24 cellular contexts compared by ENCODE assay signal in the genomic region with DNA sequence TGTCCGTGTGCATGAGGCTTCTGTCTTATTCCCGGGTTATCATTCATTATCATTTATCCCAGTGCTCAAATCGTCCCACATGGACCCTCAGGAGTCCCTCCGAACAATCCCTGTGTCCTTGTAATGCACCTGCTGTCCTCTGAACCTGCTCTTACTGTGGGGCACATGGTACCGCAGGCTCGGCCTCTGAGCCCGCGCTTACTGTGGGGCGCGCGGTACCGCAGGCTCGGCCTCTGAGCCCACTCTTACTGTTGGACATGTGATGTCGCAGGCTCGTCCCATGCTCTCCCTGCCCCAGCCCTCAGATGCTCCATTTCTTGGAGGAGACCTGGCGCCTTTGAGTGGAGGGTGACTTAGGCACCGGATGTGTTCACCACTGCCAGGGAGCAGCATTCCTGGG.
"Had no signal": no experiment of that assay in that cellular context is flagged by ENCODE, and none has a peak within 500 bp of the region (broad histone marks: within the 10 kb centered on the region; RNA-seq: fewer than 3 reads in every experiment).

No MANE protein-coding gene starts in this region.

- H3K27me3 Mint-ChIP-seq: effector memory CD8-positive, alpha-beta T cell; naive thymus-derived CD4-positive, alpha-beta T cell; progenitor cell of endocrine pancreas had no signal

- H3K4me1 ChIP-seq: parathyroid adenoma, thyroid gland, vagina had no signal

- H3K27ac Mint-ChIP-seq: naive thymus-derived CD4-positive, alpha-beta T cell; progenitor cell of endocrine pancreas had no signal

- H2AFZ ChIP-seq: parathyroid adenoma had no signal

- H3K27me3 ChIP-seq: neutrophil, right lobe of liver, stomach, thyroid gland, vagina had no signal

- H3K79me2 ChIP-seq: parathyroid adenoma had no signal

- H3K4me3 Mint-ChIP-seq: effector memory CD8-positive, alpha-beta T cell; naive thymus-derived CD4-positive, alpha-beta T cell had no signal

- H3K9me3 ChIP-seq: neutrophil, right lobe of liver, stomach, thyroid gland, vagina had no signal

- ATAC-seq: effector memory CD8-positive, alpha-beta T cell; left lobe of liver; naive thymus-derived CD4-positive, alpha-beta T cell; right lobe of liver had no signal

- H3K4me3 ChIP-seq: coronary artery, lung, right lobe of liver, stomach, thyroid gland, vagina had no signal

- H3K9me3 Mint-ChIP-seq: effector memory CD8-positive, alpha-beta T cell; naive thymus-derived CD4-positive, alpha-beta T cell had no signal

- DNase-seq: dermis blood vessel endothelial cell; effector memory CD8-positive, alpha-beta T cell; head of caudate nucleus; kidney; mesendoderm; midbrain; naive thymus-derived CD4-positive, alpha-beta T cell; right lobe of liver; small intestine; stimulated activated CD4-positive, alpha-beta T cell treated with anti-CD3 and anti-CD28 coated beads, Interleukin-15, amount 100 ng/mL, for 24 hours; stimulated activated CD4-positive, alpha-beta T cell treated with anti-CD3 and anti-CD28 coated beads, Interleukin-2, amount 100 ng/mL, for 48 hours; stimulated activated naive CD4-positive, alpha-beta T cell treated with Interleukin-2 at 50 U/mL for 16 hours; stomach; thyroid gland; trophoblast cell had no signal

- H3K27ac ChIP-seq: coronary artery, neutrophil, parathyroid adenoma, right lobe of liver, stomach, thyroid gland, vagina had no signal

- H3K9ac ChIP-seq: parathyroid adenoma had no signal

- FAIRE-seq: endometrium, frontal cortex, kidney, small intestine had no signal
